31 cellular contexts compared by ENCODE assay signal in the genomic region with DNA sequence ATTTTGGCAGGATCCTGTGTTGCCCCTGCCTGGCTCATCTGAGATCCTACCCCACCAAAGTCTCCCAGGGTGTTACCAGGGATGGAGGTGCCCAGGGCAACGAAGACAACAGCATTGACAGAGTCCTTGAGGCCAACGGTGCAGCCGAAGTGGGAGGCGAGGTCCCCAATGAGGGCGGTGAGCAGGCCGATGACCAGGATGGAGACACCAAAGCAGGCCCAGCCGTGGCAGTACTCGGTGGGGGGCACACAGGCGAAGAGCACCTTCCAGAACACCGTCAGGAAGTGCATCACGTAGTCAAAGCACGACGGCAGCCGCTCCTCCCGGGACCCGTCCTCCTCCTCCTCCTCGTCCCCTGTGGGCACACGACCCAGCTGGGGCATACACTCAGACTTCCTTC. TPM values are rescaled to one million over a fixed set of nuclear protein-coding genes. Genes with fewer than 3 reads are reported as not detected.
"Had no signal": no experiment of that assay in that cellular context is flagged by ENCODE, and none has a peak within 500 bp of the region (broad histone marks: within the 10 kb centered on the region; RNA-seq: fewer than 3 reads in every experiment).

No MANE protein-coding gene starts in this region.

- H3K36me3 ChIP-seq: colonic mucosa, esophagus muscularis mucosa, gastroesophageal sphincter, heart right ventricle, lower lobe of right lung, pancreas, suprapubic skin, transverse colon, upper lobe of right lung, uterus had no signal

- H3K27ac Mint-ChIP-seq: dendritic cell treated with granulocyte-macrophage colony-stimulating factor and Interleukin-4, amounts not matched to agents 40 ng/mL and 50 ng/mL, for 4 days; immature natural killer cell; naive B cell; nephron progenitor cell; stimulated activated naive CD8-positive, alpha-beta T cell treated with anti-CD3 and anti-CD28 coated beads, Interleukin-15, amount 100 ng/mL, for 72 hours had no signal

- H3K9me3 Mint-ChIP-seq: dendritic cell treated with granulocyte-macrophage colony-stimulating factor and Interleukin-4, amounts not matched to agents 40 ng/mL and 50 ng/mL, for 4 days; immature natural killer cell; nephron progenitor cell; stimulated activated naive CD8-positive, alpha-beta T cell treated with anti-CD3 and anti-CD28 coated beads, Interleukin-15, amount 100 ng/mL, for 72 hours had no signal

- DNase-seq: colonic mucosa; effector memory CD4-positive, alpha-beta T cell; foreskin keratinocyte; heart right ventricle; hippocampal formation; immature natural killer cell; islet precursor cell; kidney glomerular epithelial cell; left ventricle myocardium superior; lower lobe of right lung; naive B cell; nephron progenitor cell; stimulated activated CD4-positive, alpha-beta T cell treated with anti-CD3 and anti-CD28 coated beads, Interleukin-12 subunit alpha, Interleukin-12 subunit beta, amount 100 ng/mL, for 4 hours; stimulated activated CD4-positive, alpha-beta T cell treated with anti-CD3 and anti-CD28 coated beads, Interleukin-1b, Interleukin-23, amount 100 ng/mL, for 48 hours; stimulated activated CD4-positive, alpha-beta T cell treated with anti-CD3 and anti-CD28 coated beads, Interleukin-4, amount 100 ng/mL, for 1 hour; stimulated activated CD8-positive, alpha-beta memory T cell treated with anti-CD3 and anti-CD28 coated beads, Interleukin-4, amount 100 ng/mL, for 48 hours; stimulated activated naive CD4-positive, alpha-beta T cell; stimulated activated naive CD8-positive, alpha-beta T cell treated with anti-CD3 and anti-CD28 coated beads, Interleukin-15, amount 100 ng/mL, for 72 hours; transverse colon; upper lobe of right lung; uterus had no signal

- H3K9me3 ChIP-seq: colonic mucosa, esophagus muscularis mucosa, gastroesophageal sphincter, heart right ventricle, lower lobe of right lung, pancreas, suprapubic skin, transverse colon, upper lobe of right lung, uterus had no signal

- H3K36me3 Mint-ChIP-seq: immature natural killer cell had no signal

- H3K4me2 ChIP-seq: smooth muscle cell had no signal

- H3K27me3 ChIP-seq: uterus had no signal

- H3K4me3 ChIP-seq: colonic mucosa, esophagus muscularis mucosa, gastroesophageal sphincter, heart right ventricle, lower lobe of right lung, pancreas, smooth muscle cell, suprapubic skin, transverse colon, upper lobe of right lung, uterus had no signal

- H3K4me1 ChIP-seq: foreskin keratinocyte had no signal

- H3K4me3 Mint-ChIP-seq: dendritic cell treated with granulocyte-macrophage colony-stimulating factor and Interleukin-4, amounts not matched to agents 40 ng/mL and 50 ng/mL, for 4 days; naive B cell had no signal

- H3K27ac ChIP-seq: colonic mucosa, esophagus muscularis mucosa, foreskin keratinocyte, gastroesophageal sphincter, heart right ventricle, lower lobe of right lung, pancreas, suprapubic skin, transverse colon, upper lobe of right lung, uterus had no signal

RNA-seq across cellular contexts. Expression of gene MEIS3, which starts 12.8 kb away (rescaled TPM):
- total RNA-seq: mononuclear cell had no signal

RNA-seq across cellular contexts. Expression of gene SLC8A2, which starts 39.6 kb away (rescaled TPM):
- total RNA-seq: endothelial cell of umbilical vein, epithelial cell of proximal tubule, left ventricle myocardium superior, mononuclear cell, sciatic nerve had no signal
